ENCODE assay signal across 23 cellular contexts in genomic region chr5:154614595-154614994, GRCh38.
"Had no signal": no experiment of that assay in that cellular context is flagged by ENCODE, and none has a peak within 500 bp of the region (broad histone marks: within the 10 kb centered on the region; RNA-seq: fewer than 3 reads in every experiment).

No MANE protein-coding gene starts in this region.

- H3K4me3 ChIP-seq: colonic mucosa, esophagus muscularis mucosa, gastrocnemius medialis, heart right ventricle, left lung, lower lobe of right lung, mucosa of descending colon had no signal

- H3K27ac Mint-ChIP-seq: dendritic cell treated with granulocyte-macrophage colony-stimulating factor and Interleukin-4, amounts not matched to agents 40 ng/mL and 50 ng/mL, for 4 days; mesothelial cell of epicardium had no signal

- H3K9me3 Mint-ChIP-seq: dendritic cell treated with granulocyte-macrophage colony-stimulating factor and Interleukin-4, amounts not matched to agents 40 ng/mL and 50 ng/mL, for 4 days; mesothelial cell of epicardium had no signal

- H3K9me3 ChIP-seq: colonic mucosa, esophagus muscularis mucosa, gastrocnemius medialis, left lung, lower lobe of right lung, mucosa of descending colon had no signal

- H3K36me3 Mint-ChIP-seq: mesothelial cell of epicardium had no signal

- DNase-seq: colonic mucosa; cortex of kidney; effector CD8-positive, alpha-beta T cell; erythroblast; foreskin melanocyte; gastrocnemius medialis; glutamatergic neuron; head of caudate nucleus; heart right ventricle; hippocampal formation; left cardiac atrium; left lung; left ventricle myocardium superior; lower lobe of right lung; mesenchymal stem cell; mucosa of descending colon had no signal

- ATAC-seq: gastrocnemius medialis, heart right ventricle, left cardiac atrium, left lung, left ventricle myocardium superior, lower lobe of right lung, mucosa of descending colon had no signal

- FAIRE-seq: endothelial cell of umbilical vein, islet of Langerhans, keratinocyte had no signal

- H3K4me3 Mint-ChIP-seq: dendritic cell treated with granulocyte-macrophage colony-stimulating factor and Interleukin-4, amounts not matched to agents 40 ng/mL and 50 ng/mL, for 4 days; mesothelial cell of epicardium had no signal

- H3K27ac ChIP-seq: colonic mucosa, epithelial cell of prostate, esophagus muscularis mucosa, gastrocnemius medialis, heart right ventricle, left lung, lower lobe of right lung had no signal

- H3K36me3 ChIP-seq: colonic mucosa, esophagus muscularis mucosa, gastrocnemius medialis, heart right ventricle, left lung, lower lobe of right lung had no signal
